Comparison of ENCODE assay signal across 21 cellular contexts in genomic region chr7:151451626-151452025, GRCh38. TPM values are rescaled to one million over a fixed set of nuclear protein-coding genes. Genes with fewer than 3 reads are reported as not detected.
A peak's percentile ranks its signal among the peaks of the same experiment; 100 is the strongest.
DNase-seq lines count a peak whose midpoint lies in the region; ATAC-seq and TF ChIP-seq lines count a peak whose summit lies in the region.
"Had no signal": no experiment of that assay in that cellular context is flagged by ENCODE, and none has a peak within 500 bp of the region (broad histone marks: within the 10 kb centered on the region; RNA-seq: fewer than 3 reads in every experiment).

No MANE protein-coding gene starts in this region.

- H3K27ac ChIP-seq in Panc1 (ENCODE audit: low read length) (peak overlapping the region; percentile 62), spleen (no peak overlapping the region)
- H3K27ac ChIP-seq: C4-2B had no signal

- H3K4me3 Mint-ChIP-seq in activated naive CD8-positive, alpha-beta T cell treated with anti-CD3 and anti-CD28 coated beads, Interleukin-2, amount 10 ng/mL, durations not matched to agents 7 days and 5 days, result no peak overlapping the region
- no peak overlapping the region for H3K4me3 Mint-ChIP-seq in activated naive CD8-positive, alpha-beta T cell treated with anti-CD3 and anti-CD28 coated beads for 36 hours

- TF ChIP-seq POLR2A in spleen (IDR thresholded peaks at IDR 0.05), result no peak

- no peaks in the 10 kb centered on the region for H3K36me3 Mint-ChIP-seq in activated naive CD8-positive, alpha-beta T cell treated with anti-CD3 and anti-CD28 coated beads, Interleukin-2, amount 10 ng/mL, durations not matched to agents 7 days and 5 days
- no peaks in the 10 kb centered on the region for H3K36me3 Mint-ChIP-seq in activated naive CD8-positive, alpha-beta T cell treated with anti-CD3 and anti-CD28 coated beads for 36 hours
- H3K36me3 Mint-ChIP-seq: IgD-negative memory B cell had no signal

- in situ Hi-C loops in Panc1 (cut with HindIII; ENCODE audit: low pct_unique_long_range_greater_than_20kb, low sequenced_read_pairs), result no loop called here

- POLR2A ChIA-PET in activated naive CD8-positive, alpha-beta T cell treated with anti-CD3 and anti-CD28 coated beads, Interleukin-2, amount 10 ng/mL, durations not matched to agents 7 days and 5 days (lab: Charles Lee), result no interaction called here
- POLR2A ChIA-PET in Panc1 (lab: Charles Lee), result no interaction called here

- CTCF ChIA-PET in Panc1 (lab: Charles Lee), result interaction anchor here (0.8 to 1.1 kb wide), 2 partner anchors 12 to 179 kb away, joined by 3 to 5 read pairs; no protein-coding TSS in a partner anchor

- peaks cover 14% of the 10 kb centered on the region for H3K4me1 Mint-ChIP-seq in activated naive CD8-positive, alpha-beta T cell treated with anti-CD3 and anti-CD28 coated beads, Interleukin-2, amount 10 ng/mL, durations not matched to agents 7 days and 5 days
- H3K4me1 Mint-ChIP-seq in activated naive CD8-positive, alpha-beta T cell treated with anti-CD3 and anti-CD28 coated beads for 36 hours, result no peaks in the 10 kb centered on the region
- H3K4me1 Mint-ChIP-seq: IgD-negative memory B cell had no signal

- no peak overlapping the region for H3K27ac Mint-ChIP-seq in activated naive CD8-positive, alpha-beta T cell treated with anti-CD3 and anti-CD28 coated beads, Interleukin-2, amount 10 ng/mL, durations not matched to agents 7 days and 5 days
- no peak overlapping the region for H3K27ac Mint-ChIP-seq in activated naive CD8-positive, alpha-beta T cell treated with anti-CD3 and anti-CD28 coated beads for 36 hours
- H3K27ac Mint-ChIP-seq: IgD-negative memory B cell had no signal

- H3K4me3 ChIP-seq in Panc1 (ENCODE audit: low read depth in 2 of 2, low read length in 2 of 2) (no peak overlapping the region), spleen (no peak overlapping the region)
- H3K4me3 ChIP-seq: MG63 had no signal

- no peak for ATAC-seq in activated naive CD8-positive, alpha-beta T cell treated with anti-CD3 and anti-CD28 coated beads, Interleukin-2, amount 10 ng/mL, durations not matched to agents 7 days and 5 days (ENCODE audit: low read depth)
- ATAC-seq in Panc1 (no peak), HG03457 (IDR thresholded peaks at IDR 0.05; ENCODE audit: unreplicated experiment) (no peak)

- H3K9me3 Mint-ChIP-seq in activated naive CD8-positive, alpha-beta T cell treated with anti-CD3 and anti-CD28 coated beads, Interleukin-2, amount 10 ng/mL, durations not matched to agents 7 days and 5 days, result no peaks in the 10 kb centered on the region
- no peaks in the 10 kb centered on the region for H3K9me3 Mint-ChIP-seq in activated naive CD8-positive, alpha-beta T cell treated with anti-CD3 and anti-CD28 coated beads for 36 hours
- H3K9me3 Mint-ChIP-seq: IgD-negative memory B cell had no signal

- intact Hi-C loops in Panc1 (cut with micrococcal nuclease; ENCODE audit: unreplicated experiment) (loop anchor here (10.0 kb wide), 1 partner anchor 303 kb away; no protein-coding TSS in a partner anchor), spleen (cut with DNase I; ENCODE audit: low total_unique reads) (no loop called here)

- peaks cover 7% of the 10 kb centered on the region for H3K27me3 Mint-ChIP-seq in activated naive CD8-positive, alpha-beta T cell treated with anti-CD3 and anti-CD28 coated beads, Interleukin-2, amount 10 ng/mL, durations not matched to agents 7 days and 5 days
- H3K27me3 Mint-ChIP-seq in activated naive CD8-positive, alpha-beta T cell treated with anti-CD3 and anti-CD28 coated beads for 36 hours, result no peaks in the 10 kb centered on the region

- BruUV-seq in Panc1 (replicated peaks; lab: Mats Ljungman, UMichigan), result no TSS peak

- H3K27me3 ChIP-seq in Panc1 (ENCODE audit: control insufficient read depth, insufficient read depth, low read length) (no peaks in the 10 kb centered on the region), spleen (replicated peaks in 1 of 7) (peaks cover 0 to 9% (median 0%) of the 10 kb centered on the region in 7 donors)
- H3K27me3 ChIP-seq: MG63 had no signal

- H3K9me3 ChIP-seq in Panc1 (ENCODE audit: control insufficient read depth, insufficient read depth, low read depth, low read length) (no peaks in the 10 kb centered on the region), spleen (no peaks in the 10 kb centered on the region)
- H3K9me3 ChIP-seq: MG63 had no signal

- H3K36me3 ChIP-seq in Panc1 (ENCODE audit: control insufficient read depth, insufficient read depth, low read length) (no peaks in the 10 kb centered on the region), spleen (no peaks in the 10 kb centered on the region)
- H3K36me3 ChIP-seq: MG63 had no signal

- TF ChIP-seq CTCF in Panc1 (IDR thresholded peaks at IDR 0.05) (no peak), spleen (IDR thresholded peaks at IDR 0.05 in 8 of 11, conservative IDR thresholded peaks at IDR 0.05 in 3 of 11) (no peak)

- WGBS in spleen, 5 donors, result 85 to 98% (median 89%) methylated on average over 4 to 9 of the region's 9 CpGs

- H3K4me1 ChIP-seq in Panc1 (ENCODE audit: control insufficient read depth, insufficient read depth, low read length) (peaks cover 29% of the 10 kb centered on the region), spleen (peaks cover 0 to 21% (median 8%) of the 10 kb centered on the region in 6 donors)

- peak; percentile 29 for DNase-seq in activated naive CD8-positive, alpha-beta T cell treated with anti-CD3 and anti-CD28 coated beads, Interleukin-2, amount 10 ng/mL, durations not matched to agents 7 days and 5 days
- DNase-seq in activated naive CD8-positive, alpha-beta T cell treated with anti-CD3 and anti-CD28 coated beads for 36 hours, result no peak
- DNase-seq in Panc1 (ENCODE audit: low read depth, low spot score) (no peak), islet precursor cell (peak; percentile 38), spleen (peak; percentile 54), CD1c-positive myeloid dendritic cell (ENCODE audit: extremely low spot score) (no peak)
- DNase-seq: AML-193, DMS79, H7, Kasumi-1, MG63, NCI-H1048, NCI-H1436, NCI-H1930, NCI-H345, NCI-H524 treated with DMSO at 0.1 percent for 48 hours, RPMI8226, SIG-M5 had no signal

RNA-seq across cellular contexts. Expression of gene CRYGN, which starts 11.7 kb away (rescaled TPM):
- total RNA-seq in activated naive CD8-positive, alpha-beta T cell treated with anti-CD3 and anti-CD28 coated beads, Interleukin-2, amount 10 ng/mL, durations not matched to agents 7 days and 5 days, result under 1 TPM; 0.25 to 0.91 TPM
- total RNA-seq in activated naive CD8-positive, alpha-beta T cell treated with anti-CD3 and anti-CD28 coated beads for 36 hours, result under 1 TPM; 0.12 to 0.74 TPM
- 0.74 TPM for total RNA-seq in Panc1 (2021; ENCODE audit: unreplicated experiment)
- polyA plus RNA-seq in Panc1 (2012; ENCODE audit: insufficient read length), result 0.67 TPM
- total RNA-seq in spleen, result 1 to 10 TPM in 3 of 7 donors, under 1 TPM in 3, not detected in 1; 0.17 to 2.5 (median 0.92) TPM
- under 1 TPM; 0.27 to 0.72 (median 0.32) TPM for polyA plus RNA-seq in spleen
- polyA plus RNA-seq: IgD-negative memory B cell had no signal

RNA-seq across cellular contexts. Expression of gene WDR86, which starts 41.8 kb away (rescaled TPM):
- total RNA-seq in activated naive CD8-positive, alpha-beta T cell treated with anti-CD3 and anti-CD28 coated beads, Interleukin-2, amount 10 ng/mL, durations not matched to agents 7 days and 5 days, result 1 to 10 TPM; 2.1 to 4.0 TPM
- not detected for total RNA-seq in activated naive CD8-positive, alpha-beta T cell treated with anti-CD3 and anti-CD28 coated beads for 36 hours
- 0.72 TPM for total RNA-seq in Panc1 (2021; ENCODE audit: unreplicated experiment)
- polyA plus RNA-seq in Panc1 (2012; ENCODE audit: insufficient read length), result 1.2 TPM
- 10 to 100 TPM; 15.4 to 71.9 (median 58.1) TPM for total RNA-seq in spleen
- polyA plus RNA-seq in spleen, result 10 to 100 TPM in 1 of 3 donors, 1 to 10 TPM in 2; 2.8 to 29.5 (median 8.6) TPM

Comparison
In these comparisons a context has a peak if more than half of its experiments do, and no peak if none do; other contexts are left out.
1. DNase-seq: peak in activated naive CD8-positive, alpha-beta T cell treated with anti-CD3 and anti-CD28 coated beads, Interleukin-2, amount 10 ng/mL, durations not matched to agents 7 days and 5 days (single experiment), islet precursor cell (single experiment) and spleen (single experiment); none in activated naive CD8-positive, alpha-beta T cell treated with anti-CD3 and anti-CD28 coated beads for 36 hours (single experiment), Panc1 (single experiment) and CD1c-positive myeloid dendritic cell (single experiment).